In the genomic region with DNA sequence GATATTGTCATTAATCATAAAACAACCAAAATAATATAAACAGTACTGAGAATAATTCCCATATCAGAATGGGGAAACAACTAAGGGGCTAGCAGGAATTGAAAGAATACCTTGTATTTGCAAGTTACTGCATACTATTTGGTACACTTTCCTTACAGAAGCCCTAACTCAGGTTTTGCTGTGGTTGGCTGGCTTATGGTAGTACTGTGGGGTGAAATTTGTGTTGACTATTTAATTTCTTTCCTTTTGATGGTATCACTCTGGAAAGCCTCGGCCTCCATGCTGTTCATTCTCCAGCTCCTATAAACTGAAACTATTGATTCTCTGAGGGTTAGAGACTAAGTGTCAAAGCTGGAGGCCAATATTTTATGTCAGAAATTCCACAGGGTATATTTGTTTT, we compare ENCODE assay signal across 1 cellular context.
TF ChIP-seq lines count a peak whose summit lies in the region.

No MANE protein-coding gene starts in this region.

TF ChIP-seq in HepG2, 621 proteins besides CTCF, POLR2A, EP300 and RAD21:
- no peak for TF ChIP-seq REL (CRISPR knock-in tag; conservative IDR thresholded peaks at IDR 0.05)
- TF ChIP-seq ZBTB20 (CRISPR knock-in tag; IDR thresholded peaks at IDR 0.05; ENCODE audit: borderline replicate concordance, low read depth) = no peak
